In genomic region chr9:123248630-123249029, GRCh38 we compare ENCODE assay signal across 16 cellular contexts.
"Had no signal": no experiment of that assay in that cellular context is flagged by ENCODE, and none has a peak within 500 bp of the region (broad histone marks: within the 10 kb centered on the region; RNA-seq: fewer than 3 reads in every experiment).

No MANE protein-coding gene starts in this region.

- H3K36me3 ChIP-seq: left ventricle myocardium inferior, spleen, stomach, suprapubic skin, tibial nerve had no signal

- DNase-seq: activated CD4-positive, alpha-beta T cell treated with anti-CD3 and anti-CD28 coated beads for 1 hour; activated gamma-delta T cell treated with Interleukin-2 at 50 U/mL for 16 hours; central memory CD4-positive, alpha-beta T cell; dermis blood vessel endothelial cell; effector memory CD4-positive, alpha-beta T cell; foreskin melanocyte; left ventricle myocardium inferior; natural killer cell; spleen; stimulated activated CD4-positive, alpha-beta T cell treated with anti-CD3 and anti-CD28 coated beads, Interleukin-4, amount 100 ng/mL, for 24 hours; stomach; SW 1271; T-helper 17 cell had no signal

- H3K27ac ChIP-seq: left ventricle myocardium inferior, spleen, stomach, suprapubic skin, tibial nerve had no signal

- FAIRE-seq: astrocyte had no signal

- H3K9me3 ChIP-seq: spleen, stomach, suprapubic skin, tibial nerve had no signal

- ATAC-seq: natural killer cell, T-helper 17 cell had no signal

- H3K4me3 ChIP-seq: left ventricle myocardium inferior, spleen, stomach, suprapubic skin, tibial nerve had no signal

- H3K27me3 ChIP-seq: spleen, stomach, suprapubic skin, tibial nerve had no signal

- H3K4me1 ChIP-seq: suprapubic skin had no signal
